In the genomic region with DNA sequence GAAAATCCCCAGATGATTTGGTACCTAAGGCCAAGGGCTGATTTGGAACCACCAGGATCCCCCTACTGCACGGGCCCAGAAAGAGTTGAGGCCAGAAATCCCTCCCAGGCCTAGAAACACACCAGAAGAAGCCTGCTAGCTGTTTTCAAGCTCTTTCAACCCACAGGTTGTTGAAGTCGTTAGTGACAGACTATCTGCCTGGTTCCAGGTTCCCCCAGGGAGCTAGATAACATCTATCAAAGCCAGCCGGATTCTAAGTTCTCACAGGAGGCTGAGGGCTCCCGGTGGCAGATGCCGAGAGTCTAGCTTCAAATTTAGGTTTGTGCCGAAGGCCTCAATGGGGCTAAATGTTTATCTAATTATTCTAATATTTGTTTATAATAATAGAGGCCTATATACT, we compare ENCODE assay signal across 23 cellular contexts.
A peak's percentile ranks its signal among the peaks of the same experiment; 100 is the strongest.
DNase-seq lines count a peak whose midpoint lies in the region; ATAC-seq and TF ChIP-seq lines count a peak whose summit lies in the region.
"Had no signal": no experiment of that assay in that cellular context is flagged by ENCODE, and none has a peak within 500 bp of the region (broad histone marks: within the 10 kb centered on the region; RNA-seq: fewer than 3 reads in every experiment).

No MANE protein-coding gene starts in this region.

- TF ChIP-seq POLR2A in breast epithelium (IDR thresholded peaks at IDR 0.05) (no peak), esophagus squamous epithelium (IDR thresholded peaks at IDR 0.05) (no peak)

- peaks cover 5% of the 10 kb centered on the region for H3K4me1 ChIP-seq in mammary epithelial cell (ENCODE audit: insufficient read depth, low read length)
- H3K4me1 ChIP-seq in breast epithelium, result no peaks in the 10 kb centered on the region
- H3K4me1 ChIP-seq in esophagus squamous epithelium, result peaks cover 9 to 69% (median 13%) of the 10 kb centered on the region in 3 donors
- H3K4me1 ChIP-seq: HAP-1, Peyer's patch had no signal

- peaks cover 1% of the 10 kb centered on the region for H4K20me1 ChIP-seq in mammary epithelial cell (ENCODE audit: insufficient read depth, low read length)

- dilution Hi-C loops in mammary epithelial cell (cut with HindIII; ENCODE audit: low sequenced_read_pairs), result no loop called here

- H3K27ac ChIP-seq in mammary epithelial cell (ENCODE audit: insufficient read depth, low read depth, low read length) (no peak overlapping the region), breast epithelium (no peak overlapping the region), esophagus squamous epithelium (peak overlapping the region in 3 of 4 donors; percentile 5 to 54 (median 54))
- H3K27ac ChIP-seq: C4-2B, Peyer's patch had no signal

- TF ChIP-seq CTCF in mammary epithelial cell (conservative IDR thresholded peaks at IDR 0.05 in 1 of 2, IDR thresholded peaks at IDR 0.05 in 1 of 2; ENCODE audit: extremely low read depth in 1 of 2, insufficient read depth in 1 of 2, low read depth in 1 of 2, low read length in 2 of 2) (no peak), breast epithelium (IDR thresholded peaks at IDR 0.05) (no peak), esophagus squamous epithelium (IDR thresholded peaks at IDR 0.05) (no peak)

- H3K4me3 ChIP-seq in mammary epithelial cell (replicated peaks in 1 of 3; ENCODE audit: insufficient read depth in 1 of 3, low read depth in 2 of 3, low read length in 3 of 3) (no peak overlapping the region), breast epithelium (no peak overlapping the region), esophagus squamous epithelium (no peak overlapping the region)
- H3K4me3 ChIP-seq: HAP-1, Peyer's patch had no signal

- H3K9me3 ChIP-seq in mammary epithelial cell (replicated peaks; ENCODE audit: insufficient read depth, low read length), result no peaks in the 10 kb centered on the region
- no peaks in the 10 kb centered on the region for H3K9me3 ChIP-seq in breast epithelium
- H3K9me3 ChIP-seq in esophagus squamous epithelium, result no peaks in the 10 kb centered on the region
- H3K9me3 ChIP-seq: HAP-1, Peyer's patch, SK-N-SH had no signal

- H3K9ac ChIP-seq in mammary epithelial cell (ENCODE audit: insufficient read depth, low read length), result no peak overlapping the region
- H3K9ac ChIP-seq: SK-N-SH had no signal

- CTCF ChIA-PET in mammary epithelial cell (lab: Charles Lee; ENCODE audit: low non-redundant PET), result no interaction called here

- intact Hi-C loops in mammary epithelial cell (cut with micrococcal nuclease), result no loop called here
- intact Hi-C loops in breast epithelium (cut with DNase I; ENCODE audit: low total_unique reads), result no loop called here
- intact Hi-C loops in esophagus squamous epithelium (cut with DNase I), result no loop called here

- in situ Hi-C loops in mammary epithelial cell (cut with MboI; ENCODE audit: low sequenced_read_pairs in 2 of 2), result no loop called here

- no peak for ATAC-seq in GM18909 (IDR thresholded peaks at IDR 0.05; ENCODE audit: poor library complexity, unreplicated experiment)
- ATAC-seq: CD8-positive, alpha-beta T cell had no signal

- no peaks in the 10 kb centered on the region for H3K79me2 ChIP-seq in mammary epithelial cell (ENCODE audit: insufficient read depth, low read length)

- no peaks in the 10 kb centered on the region for H3K36me3 ChIP-seq in mammary epithelial cell (ENCODE audit: insufficient read depth, low read length)
- H3K36me3 ChIP-seq in breast epithelium, result no peaks in the 10 kb centered on the region
- no peaks in the 10 kb centered on the region for H3K36me3 ChIP-seq in esophagus squamous epithelium
- H3K36me3 ChIP-seq: HAP-1, Peyer's patch had no signal

- H3K4me2 ChIP-seq in mammary epithelial cell (ENCODE audit: insufficient read depth, low read depth, low read length), result peak overlapping the region; percentile 13
- H3K4me2 ChIP-seq: SK-N-SH had no signal

- no peak overlapping the region for H2AFZ ChIP-seq in mammary epithelial cell (ENCODE audit: low read depth, low read length)

- no peak for DNase-seq in mammary epithelial cell
- no peak for DNase-seq in breast epithelium (ENCODE audit: low spot score in 2 of 2)
- DNase-seq in OCI-M1 (lab: John Stamatoyannopoulos, UW), result peak; percentile 46
- no peak for DNase-seq in esophagus squamous epithelium (lab: John Stamatoyannopoulos, UW)
- no peak for DNase-seq in activated CD4-positive, CD25-positive, alpha-beta regulatory T cell (lab: John Stamatoyannopoulos, UW)
- DNase-seq in OCI-M2 (lab: John Stamatoyannopoulos, UW; ENCODE audit: unreplicated experiment), result no peak
- DNase-seq: CD8-positive, alpha-beta T cell; DMS153; GOT3; Karpas-422; NCI-H1417 treated with DMSO at 0.1 percent for 48 hours; NCI-H1694 treated with DMSO at 0.1 percent for 48 hours; NCI-H2081; NCI-H446; NCI-H524 treated with DMSO at 0.1 percent for 48 hours; NCI-H82; SIG-M5; SK-N-SH; SW 1271 had no signal

- 52% methylated on average over 5 of the region's 6 CpGs for whole genome bisulfite sequencing in mammary epithelial cell (ENCODE audit: low coverage, missing lambda C conversion rate)
- 33 to 58% methylated on average over 4 to 5 of the region's 6 CpGs for WGBS in esophagus squamous epithelium, 2 donors

- H3K27me3 ChIP-seq in mammary epithelial cell (ENCODE audit: insufficient read depth, low read length) (no peaks in the 10 kb centered on the region), breast epithelium (peaks cover 0 to 44% of the 10 kb centered on the region in 2 donors), esophagus squamous epithelium (no peaks in the 10 kb centered on the region)
- H3K27me3 ChIP-seq: Peyer's patch had no signal

- no TSS peak for BruUV-seq in mammary epithelial cell (replicated peaks; lab: Mats Ljungman, UMichigan)

Comparison
In these comparisons a context has a peak if more than half of its experiments do, and no peak if none do; other contexts are left out.
1. H3K27ac ChIP-seq: peak in esophagus squamous epithelium (3 of 4); none in mammary epithelial cell (single experiment) and breast epithelium (0 of 2).